Comparison of ENCODE assay signal across 37 cellular contexts in genomic region chr17:70096861-70097260, GRCh38. TPM values are rescaled to one million over a fixed set of nuclear protein-coding genes. Genes with fewer than 3 reads are reported as not detected.
"Had no signal": no experiment of that assay in that cellular context is flagged by ENCODE, and none has a peak within 500 bp of the region (broad histone marks: within the 10 kb centered on the region; RNA-seq: fewer than 3 reads in every experiment).

No MANE protein-coding gene starts in this region.

- H3K36me3 ChIP-seq: ascending aorta, Peyer's patch, SJSA1 had no signal

- H3K36me3 Mint-ChIP-seq: activated CD4-positive, alpha-beta memory T cell treated with anti-CD3 and anti-CD28 coated beads for 36 hours; activated CD8-positive, alpha-beta memory T cell treated with anti-CD3 and anti-CD28 coated beads, Interleukin-2, amount 10 ng/mL, durations not matched to agents 7 days and 5 days; activated naive CD4-positive, alpha-beta T cell treated with anti-CD3 and anti-CD28 coated beads, Interleukin-2, amount 10 ng/mL, durations not matched to agents 7 days and 5 days; activated naive CD8-positive, alpha-beta T cell; WTC11 had no signal

- FAIRE-seq: TTC549 had no signal

- H3K27me3 Mint-ChIP-seq: activated naive CD4-positive, alpha-beta T cell treated with anti-CD3 and anti-CD28 coated beads, Interleukin-2, amount 10 ng/mL, durations not matched to agents 7 days and 5 days; activated naive CD8-positive, alpha-beta T cell had no signal

- H3K4me3 ChIP-seq: ascending aorta, Peyer's patch, SJSA1 had no signal

- H3K9me3 Mint-ChIP-seq: activated CD4-positive, alpha-beta memory T cell treated with anti-CD3 and anti-CD28 coated beads for 36 hours; activated naive CD4-positive, alpha-beta T cell treated with anti-CD3 and anti-CD28 coated beads, Interleukin-2, amount 10 ng/mL, durations not matched to agents 7 days and 5 days; activated naive CD8-positive, alpha-beta T cell treated with anti-CD3 and anti-CD28 coated beads, Interleukin-2, amount 50 U/mL, for 24 hours; T-helper 1 cell treated with Interleukin-12 subunit alpha and Interleukin-12 subunit beta and Interleukin-4 antibody, amounts not matched to agents 30 μg/mL and 1 μg/mL, for 36 hours; T-helper 2 cell treated with Interferon-gamma antibody and Interleukin-4, amounts not matched to agents 5 μg/mL and 100 μg/mL, for 36 hours; WTC11 had no signal

- H3K4me1 Mint-ChIP-seq: activated CD4-positive, alpha-beta T cell treated with anti-CD3 and anti-CD28 coated beads for 36 hours; activated CD8-positive, alpha-beta memory T cell treated with anti-CD3 and anti-CD28 coated beads, Interleukin-2, amount 10 ng/mL, durations not matched to agents 7 days and 5 days; activated naive CD4-positive, alpha-beta T cell treated with anti-CD3 and anti-CD28 coated beads, Interleukin-2, amount 10 ng/mL, durations not matched to agents 7 days and 5 days; activated naive CD8-positive, alpha-beta T cell treated with anti-CD3 and anti-CD28 coated beads, Interleukin-2, amount 50 U/mL, for 24 hours; WTC11 had no signal

- DNase-seq: activated CD4-positive, alpha-beta memory T cell treated with anti-CD3 and anti-CD28 coated beads for 36 hours; activated CD4-positive, alpha-beta T cell treated with anti-CD3 and anti-CD28 coated beads for 36 hours; activated CD4-positive, alpha-beta T cell treated with anti-CD3 and anti-CD28 coated beads, Interleukin-2, amount 50 U/mL, for 1 hour; activated CD8-positive, alpha-beta memory T cell treated with anti-CD3 and anti-CD28 coated beads for 24 hours; activated CD8-positive, alpha-beta memory T cell treated with anti-CD3 and anti-CD28 coated beads, Interleukin-2, amount 10 ng/mL, durations not matched to agents 7 days and 5 days; activated CD8-positive, alpha-beta memory T cell treated with anti-CD3 and anti-CD28 coated beads, Interleukin-2, amount 50 U/mL, for 48 hours; activated effector memory CD4-positive, alpha-beta T cell treated with Interleukin-2 at 50 U/mL for 16 hours; activated naive CD4-positive, alpha-beta T cell treated with anti-CD3 and anti-CD28 coated beads, Interleukin-2, amount 10 ng/mL, durations not matched to agents 7 days and 5 days; activated naive CD8-positive, alpha-beta T cell treated with anti-CD3 and anti-CD28 coated beads, Interleukin-2, amount 50 U/mL, for 24 hours; activated T-cell treated with anti-CD3 and anti-CD28 coated beads, Interleukin-2, amount 50 U/mL, for 48 hours; amygdala; NCI-H1092 treated with DMSO at 0.1 percent for 48 hours; NCI-H1417; NCI-H146; NCI-H187; NCI-H2029 treated with DMSO at 0.1 percent for 48 hours; NCI-H2107; NCI-H2171; NCI-H510A; NCI-H526; NCI-H748 treated with DMSO at 0.1 percent for 48 hours; NK-92 treated with Interleukin-12 subunit alpha and Interleukin-12 subunit beta, amount 100 ng/mL, for 24 hours; PC-3; Peyer's patch; RPMI8226; SHP77 treated with DMSO at 0.1 percent for 48 hours; SK-N-SH had no signal

- H3K27ac Mint-ChIP-seq: activated CD4-positive, alpha-beta memory T cell treated with anti-CD3 and anti-CD28 coated beads for 36 hours; activated CD4-positive, alpha-beta T cell treated with anti-CD3 and anti-CD28 coated beads for 36 hours; activated CD8-positive, alpha-beta memory T cell treated with anti-CD3 and anti-CD28 coated beads, Interleukin-2, amount 10 ng/mL, durations not matched to agents 7 days and 5 days; activated naive CD4-positive, alpha-beta T cell treated with anti-CD3 and anti-CD28 coated beads, Interleukin-2, amount 10 ng/mL, durations not matched to agents 7 days and 5 days; activated naive CD8-positive, alpha-beta T cell; activated naive CD8-positive, alpha-beta T cell treated with anti-CD3 and anti-CD28 coated beads, Interleukin-2, amount 50 U/mL, for 24 hours; T-helper 1 cell treated with Interleukin-12 subunit alpha and Interleukin-12 subunit beta and Interleukin-4 antibody, amounts not matched to agents 30 μg/mL and 1 μg/mL, for 36 hours; T-helper 2 cell treated with Interferon-gamma antibody and Interleukin-4, amounts not matched to agents 5 μg/mL and 100 μg/mL, for 36 hours; WTC11 had no signal

- H3K27me3 ChIP-seq: ascending aorta, Peyer's patch, SJSA1 had no signal

- H3K27ac ChIP-seq: ascending aorta, KMS-11, Peyer's patch, SJSA1 had no signal

- H3K4me3 Mint-ChIP-seq: activated CD4-positive, alpha-beta memory T cell treated with anti-CD3 and anti-CD28 coated beads for 36 hours; activated CD4-positive, alpha-beta T cell treated with anti-CD3 and anti-CD28 coated beads for 36 hours; activated CD8-positive, alpha-beta memory T cell treated with anti-CD3 and anti-CD28 coated beads, Interleukin-2, amount 10 ng/mL, durations not matched to agents 7 days and 5 days; activated naive CD4-positive, alpha-beta T cell treated with anti-CD3 and anti-CD28 coated beads, Interleukin-2, amount 10 ng/mL, durations not matched to agents 7 days and 5 days; activated naive CD8-positive, alpha-beta T cell; activated naive CD8-positive, alpha-beta T cell treated with anti-CD3 and anti-CD28 coated beads, Interleukin-2, amount 50 U/mL, for 24 hours; T-helper 1 cell treated with Interleukin-12 subunit alpha and Interleukin-12 subunit beta and Interleukin-4 antibody, amounts not matched to agents 30 μg/mL and 1 μg/mL, for 36 hours; T-helper 2 cell treated with Interferon-gamma antibody and Interleukin-4, amounts not matched to agents 5 μg/mL and 100 μg/mL, for 36 hours; WTC11 had no signal

RNA-seq across cellular contexts. Expression of gene KCNJ16, which starts 21.8 kb away (rescaled TPM):
- total RNA-seq: activated CD4-positive, alpha-beta memory T cell treated with anti-CD3 and anti-CD28 coated beads for 36 hours; activated CD4-positive, alpha-beta T cell treated with anti-CD3 and anti-CD28 coated beads for 36 hours; activated CD8-positive, alpha-beta memory T cell treated with anti-CD3 and anti-CD28 coated beads, Interleukin-2, amount 10 ng/mL, durations not matched to agents 7 days and 5 days; ascending aorta; cardiac septum; LHCN-M2; PC-3; SJSA1; WTC11 had no signal
